In the genomic region with DNA sequence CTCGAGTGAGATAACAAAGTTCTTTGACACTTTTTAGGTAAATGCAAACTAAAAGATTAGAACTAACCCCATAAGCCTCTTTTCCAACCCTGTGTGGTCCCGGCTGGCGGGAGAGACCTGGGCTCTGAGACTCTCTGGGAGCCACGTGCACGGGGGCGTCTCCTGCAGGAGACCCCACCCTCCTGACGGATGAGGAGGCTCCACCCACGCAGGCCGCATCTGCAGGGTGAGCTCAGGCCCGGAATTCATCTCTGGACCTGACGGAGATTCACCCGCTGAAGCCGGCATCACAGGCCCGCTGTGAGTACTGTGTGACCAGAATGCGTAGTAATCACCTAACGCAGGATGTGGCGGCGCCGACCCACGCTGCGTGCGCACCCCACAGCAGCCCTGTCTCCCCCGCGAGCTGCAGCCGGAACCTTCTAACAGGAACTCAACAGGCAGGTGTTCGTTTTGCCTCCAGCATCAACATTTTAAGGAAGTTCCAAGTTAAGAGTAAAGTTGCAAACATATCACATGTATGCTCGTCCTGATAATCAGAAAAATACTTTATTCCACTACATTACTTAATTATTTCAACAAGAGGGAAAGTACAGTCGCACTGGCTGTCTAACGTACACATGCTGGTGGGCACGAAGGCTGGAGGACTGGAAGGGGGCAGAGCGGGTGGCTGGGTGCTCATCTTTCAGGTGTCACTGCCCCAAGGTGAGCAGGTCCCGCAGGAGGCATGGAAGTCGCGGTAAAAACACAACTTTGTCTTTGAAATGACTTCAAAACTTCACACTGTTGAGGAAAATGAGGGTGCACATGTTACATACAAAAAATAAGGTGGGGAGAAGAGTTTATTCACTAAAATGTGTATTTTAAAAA, we compare ENCODE assay signal across 9 cellular contexts. TPM values are rescaled to one million over a fixed set of nuclear protein-coding genes. Genes with fewer than 3 reads are reported as not detected.
A peak's percentile ranks its signal among the peaks of the same experiment; 100 is the strongest.
DNase-seq lines count a peak whose midpoint lies in the region; ATAC-seq and TF ChIP-seq lines count a peak whose summit lies in the region.
"Had no signal": no experiment of that assay in that cellular context is flagged by ENCODE, and none has a peak within 500 bp of the region (broad histone marks: within the 10 kb centered on the region; RNA-seq: fewer than 3 reads in every experiment).

No MANE protein-coding gene starts in this region.

- TF ChIP-seq CTCF in coronary artery (IDR thresholded peaks at IDR 0.05), result no peak

- intact Hi-C loops in posterior vena cava (cut with DNase I), result no loop called here

- ATAC-seq in HG02588 (IDR thresholded peaks at IDR 0.05; ENCODE audit: unreplicated experiment) (peak; percentile 59), GM18861 (IDR thresholded peaks at IDR 0.05; ENCODE audit: unreplicated experiment) (no peak), HG02678 (IDR thresholded peaks at IDR 0.05; ENCODE audit: unreplicated experiment) (no peak)
- ATAC-seq in activated CD4-positive, CD25-positive, alpha-beta regulatory T cell treated with anti-CD3 and anti-CD28 coated beads, Interleukin-2, amount 50 U/mL, for 24 hours, result peak; percentile 98 to 100

- peak overlapping the region; percentile 23 for H3K4me3 ChIP-seq in coronary artery

- DNase-seq in AML-193 (lab: John Stamatoyannopoulos, UW), result peak; percentile 78 to 86
- peak; percentile 62 for DNase-seq in coronary artery (ENCODE audit: low spot score)
- peak; percentile 84 for DNase-seq in posterior vena cava (ENCODE audit: low spot score)
- DNase-seq in dedifferentiated amniotic fluid mesenchymal stem cell (ENCODE audit: extremely low spot score), result no peak

- no peak overlapping the region for H3K27ac ChIP-seq in coronary artery

RNA-seq across cellular contexts. Expression of a gene that starts 44.5 kb away (rescaled TPM):
- total RNA-seq in posterior vena cava, result 10 to 100 TPM; 16.2 to 20.7 TPM

RNA-seq across cellular contexts. Expression of a gene that starts 57.4 kb away (rescaled TPM):
- 1 to 10 TPM in 1 of 2 donors, under 1 TPM in 1; 0.76 to 4.0 TPM for total RNA-seq in posterior vena cava
- total RNA-seq: Daoy had no signal

Comparison
In these comparisons a context has a peak if more than half of its experiments do, and no peak if none do; other contexts are left out.
1. ATAC-seq: peak in HG02588 (single experiment) and activated CD4-positive, CD25-positive, alpha-beta regulatory T cell treated with anti-CD3 and anti-CD28 coated beads, Interleukin-2, amount 50 U/mL, for 24 hours (2 of 2); none in GM18861 (single experiment) and HG02678 (single experiment).